In genomic region chr4:84857296-84857695, GRCh38 we compare ENCODE assay signal across 24 cellular contexts.
A peak's percentile ranks its signal among the peaks of the same experiment; 100 is the strongest.
DNase-seq lines count a peak whose midpoint lies in the region; FAIRE-seq and TF ChIP-seq lines count a peak whose summit lies in the region.
"Had no signal": no experiment of that assay in that cellular context is flagged by ENCODE, and none has a peak within 500 bp of the region (broad histone marks: within the 10 kb centered on the region; RNA-seq: fewer than 3 reads in every experiment).

No MANE protein-coding gene starts in this region.

- H3K9ac ChIP-seq in endothelial cell of umbilical vein (replicated peaks; ENCODE audit: extremely low read depth, insufficient read depth, low read length) (no peak overlapping the region), neural progenitor cell (no peak overlapping the region), neuronal stem cell (ENCODE audit: low read depth, low read length, poor library complexity) (no peak overlapping the region)
- H3K9ac ChIP-seq: BLaER1 treated with 17β-estradiol and CSF1 and Interleukin-3, amounts not matched to agents 10 nM and 100 nM had no signal

- H3K4ac ChIP-seq in neuronal stem cell (ENCODE audit: low read length) = no peak overlapping the region

- no peak overlapping the region for H3K18ac ChIP-seq in neuronal stem cell (ENCODE audit: low read length)

- peaks cover 3 to 7% of the 10 kb centered on the region in 2 experiments for H3K36me3 ChIP-seq in endothelial cell of umbilical vein (ENCODE audit: control insufficient read depth in 2 of 2, extremely low read depth in 1 of 2, insufficient read depth in 2 of 2, low read length in 2 of 2)
- H3K36me3 ChIP-seq in neural progenitor cell = no peaks in the 10 kb centered on the region
- peaks cover 3 to 47% of the 10 kb centered on the region in 2 donors for H3K36me3 ChIP-seq in neuronal stem cell (replicated peaks in 1 of 2; ENCODE audit: control insufficient read depth in 2 of 2, insufficient read depth in 2 of 2, low read length in 2 of 2)

- no peaks in the 10 kb centered on the region for H3K79me1 ChIP-seq in neuronal stem cell (ENCODE audit: low read depth, low read length)

- no peak overlapping the region for H2BK15ac ChIP-seq in neuronal stem cell (ENCODE audit: low read length)

- BruUV-seq in endothelial cell of umbilical vein (replicated peaks; lab: Mats Ljungman, UMichigan) = no TSS peak

- no peak overlapping the region for H3K14ac ChIP-seq in neuronal stem cell (ENCODE audit: low read length)

- H3K36me3 Mint-ChIP-seq in neural progenitor cell = peaks cover 17% of the 10 kb centered on the region
- H3K36me3 Mint-ChIP-seq: CD8-positive, alpha-beta memory T cell had no signal

- H3K27ac ChIP-seq in endothelial cell of umbilical vein (ENCODE audit: insufficient read depth, low read depth, low read length) (peak overlapping the region; percentile 40), neural progenitor cell (peak overlapping the region; percentile 13), neuronal stem cell (replicated peaks; ENCODE audit: low read length) (no peak overlapping the region)
- H3K27ac ChIP-seq: A549; BLaER1 treated with 17β-estradiol and CSF1 and Interleukin-3, amounts not matched to agents 10 nM and 100 nM had no signal

- no peak overlapping the region for H2BK120ac ChIP-seq in neuronal stem cell (ENCODE audit: low read depth, low read length)

- dilution Hi-C loops in endothelial cell of umbilical vein (cut with MboI; ENCODE audit: extremely low pct_ligation_motif_present, low sequenced_read_pairs) = no loop called here

- no CpG with 5 or more reads among the region's 1 CpG for WGBS in neuronal stem cell (ENCODE audit: extremely low coverage in 2 of 2, insufficient read length in 2 of 2, insufficient replicate concordance in 1 of 2), 2 donors

- TF ChIP-seq CTCF in endothelial cell of umbilical vein (IDR thresholded peaks at IDR 0.05; ENCODE audit: extremely low read depth in 1 of 2, insufficient read depth in 1 of 2, low read depth in 1 of 2, low read length in 2 of 2) (no peak), neural progenitor cell (IDR thresholded peaks at IDR 0.05) (no peak)

- no peak overlapping the region for H4K91ac ChIP-seq in neuronal stem cell (ENCODE audit: low read depth, low read length, poor library complexity)

- H3K4me3 Mint-ChIP-seq in neural progenitor cell = no peak overlapping the region
- H3K4me3 Mint-ChIP-seq: CD14-positive monocyte; CD4-positive, alpha-beta T cell; CD8-positive, alpha-beta memory T cell; GM23338; H9 had no signal

- H3K27me3 Mint-ChIP-seq in neural progenitor cell (ENCODE audit: insufficient read depth, low read depth) = peaks cover 2% of the 10 kb centered on the region
- H3K27me3 Mint-ChIP-seq: CD4-positive, alpha-beta T cell; CD8-positive, alpha-beta memory T cell had no signal

- H3K27ac Mint-ChIP-seq in neural progenitor cell = no peak overlapping the region
- H3K27ac Mint-ChIP-seq: CD4-positive, alpha-beta T cell; CD8-positive, alpha-beta memory T cell had no signal

- H2BK12ac ChIP-seq in neuronal stem cell (ENCODE audit: low read length) = no peak overlapping the region

- H2AFZ ChIP-seq in endothelial cell of umbilical vein (ENCODE audit: low read depth, low read length) = no peak overlapping the region
- H2AFZ ChIP-seq in neural progenitor cell (replicated peaks) = no peak overlapping the region
- no peak overlapping the region for H2AFZ ChIP-seq in neuronal stem cell (ENCODE audit: low read length)
- H2AFZ ChIP-seq: GM23338 had no signal

- H3K9me1 ChIP-seq in endothelial cell of umbilical vein (replicated peaks; ENCODE audit: control insufficient read depth, extremely low read depth, insufficient read depth, low read length) = no peaks in the 10 kb centered on the region

- DNase-seq in dermis blood vessel endothelial cell = peak; percentile 57
- DNase-seq in endothelial cell of umbilical vein (ENCODE audit: low read depth, low spot score) = peak; percentile 70
- DNase-seq in neural progenitor cell (ENCODE audit: low spot score) = no peak
- no peak for DNase-seq in NCI-H774 (lab: John Stamatoyannopoulos, UW)
- DNase-seq in neuronal stem cell (ENCODE audit: low spot score) = no peak
- no peak for DNase-seq in NCI-H1105 (lab: John Stamatoyannopoulos, UW)
- DNase-seq: 8988T; ACHN; AML-193; BE2C; CD4-positive, alpha-beta T cell; CD8-positive, alpha-beta memory T cell; DMS 273 treated with DMSO at 0.1 percent for 48 hours; DMS79; EL; GDM1; H9 had no signal

- TF ChIP-seq POLR2A in endothelial cell of umbilical vein (IDR thresholded peaks at IDR 0.05; ENCODE audit: low read depth, low read length) = no peak

- peak overlapping the region; percentile 55 for H3K4me2 ChIP-seq in endothelial cell of umbilical vein (ENCODE audit: insufficient read depth, low read length)
- H3K4me2 ChIP-seq in neural progenitor cell = no peak overlapping the region
- H3K4me2 ChIP-seq in neuronal stem cell (ENCODE audit: insufficient read depth, low read length, poor library complexity, severe bottlenecking) = no peak overlapping the region
- H3K4me2 ChIP-seq: A549; BLaER1 treated with 17β-estradiol and CSF1 and Interleukin-3, amounts not matched to agents 10 nM and 100 nM; GM23338 had no signal

- H3K4me3 ChIP-seq in endothelial cell of umbilical vein (replicated peaks in 1 of 3; ENCODE audit: insufficient read depth in 1 of 3, low read depth in 1 of 3, low read length in 3 of 3) (no peak overlapping the region), neural progenitor cell (no peak overlapping the region), neuronal stem cell (ENCODE audit: low read length in 2 of 2) (no peak overlapping the region)
- H3K4me3 ChIP-seq: A549; BLaER1 treated with 17β-estradiol and CSF1 and Interleukin-3, amounts not matched to agents 10 nM and 100 nM; GM12878; GM23338 had no signal

- H4K8ac ChIP-seq in neuronal stem cell (ENCODE audit: low read depth, low read length) = no peak overlapping the region

- no peaks in the 10 kb centered on the region for H3K9me3 Mint-ChIP-seq in neural progenitor cell
- H3K9me3 Mint-ChIP-seq: CD4-positive, alpha-beta T cell; GM23338; H9 had no signal

- intact Hi-C loops in endothelial cell of umbilical vein (cut with micrococcal nuclease) = loop anchor here (2.0 kb wide), 1 partner anchor 14 kb away; no protein-coding TSS in a partner anchor

- peaks cover 21% of the 10 kb centered on the region for H3K4me1 Mint-ChIP-seq in neural progenitor cell
- H3K4me1 Mint-ChIP-seq: CD14-positive monocyte; CD8-positive, alpha-beta memory T cell had no signal

- no peak overlapping the region for H2AK5ac ChIP-seq in neuronal stem cell (ENCODE audit: low read depth, low read length)

- CTCF ChIA-PET in endothelial cell of umbilical vein (lab: Charles Lee) = interaction anchor here (0.6 to 1.0 kb wide), 3 partner anchors 18 to 27 kb away, joined by 3 read pairs; no protein-coding TSS in a partner anchor

- H2BK5ac ChIP-seq in neuronal stem cell (ENCODE audit: low read length) = no peak overlapping the region

- no peaks in the 10 kb centered on the region for H3F3A ChIP-seq in neural progenitor cell (ENCODE audit: low read depth)

- peaks cover 22% of the 10 kb centered on the region for H3K4me1 ChIP-seq in endothelial cell of umbilical vein (ENCODE audit: control insufficient read depth, extremely low read depth, insufficient read depth, low read length)
- peaks cover 21% of the 10 kb centered on the region for H3K4me1 ChIP-seq in neural progenitor cell
- H3K4me1 ChIP-seq in neuronal stem cell (ENCODE audit: control insufficient read depth in 2 of 2, insufficient read depth in 1 of 2, low read depth in 1 of 2, low read length in 2 of 2) = peaks cover 3 to 9% of the 10 kb centered on the region in 2 donors
- H3K4me1 ChIP-seq: A549; BLaER1 treated with 17β-estradiol and CSF1 and Interleukin-3, amounts not matched to agents 10 nM and 100 nM had no signal

- H3K79me2 ChIP-seq in endothelial cell of umbilical vein (ENCODE audit: control insufficient read depth, insufficient read depth, low read length) (peaks cover 87% of the 10 kb centered on the region), neural progenitor cell (ENCODE audit: low read depth) (peaks cover 32% of the 10 kb centered on the region)

- H4K20me1 ChIP-seq in endothelial cell of umbilical vein (replicated peaks; ENCODE audit: control insufficient read depth, extremely low read depth, insufficient read depth, low read length) (no peaks in the 10 kb centered on the region), neural progenitor cell (ENCODE audit: low read depth) (peaks cover 20% of the 10 kb centered on the region)

- POLR2A ChIA-PET in endothelial cell of umbilical vein (lab: Charles Lee) = no interaction called here

- H3K9me3 ChIP-seq in endothelial cell of umbilical vein (replicated peaks; ENCODE audit: control insufficient read depth, insufficient read depth, low read length) = no peaks in the 10 kb centered on the region
- H3K9me3 ChIP-seq in neural progenitor cell (ENCODE audit: low read depth) = no peaks in the 10 kb centered on the region
- no peaks in the 10 kb centered on the region for H3K9me3 ChIP-seq in neuronal stem cell (replicated peaks in 1 of 2; ENCODE audit: control insufficient read depth in 2 of 2, insufficient read depth in 1 of 2, low read depth in 1 of 2, low read length in 2 of 2)
- H3K9me3 ChIP-seq: A549; BE2C; BLaER1 treated with 17β-estradiol and CSF1 and Interleukin-3, amounts not matched to agents 10 nM and 100 nM had no signal

- peak; percentile 40 for FAIRE-seq in endothelial cell of umbilical vein (lab: Jason Lieb, UNC)
- FAIRE-seq: A549, D721Med, GM12878, GM18507 had no signal

- H3K27me3 ChIP-seq in endothelial cell of umbilical vein (ENCODE audit: control insufficient read depth in 2 of 2, insufficient read depth in 2 of 2, low read length in 2 of 2) (no peaks in the 10 kb centered on the region), neural progenitor cell (no peaks in the 10 kb centered on the region), neuronal stem cell (ENCODE audit: control insufficient read depth in 3 of 3, insufficient read depth in 3 of 3, low read depth in 1 of 3, low read length in 3 of 3) (no peaks in the 10 kb centered on the region)
- H3K27me3 ChIP-seq: BE2C; BLaER1 treated with 17β-estradiol and CSF1 and Interleukin-3, amounts not matched to agents 10 nM and 100 nM had no signal

- no peak overlapping the region for H3K23ac ChIP-seq in neuronal stem cell (ENCODE audit: low read depth, low read length, poor library complexity)

TF ChIP-seq in endothelial cell of umbilical vein, 7 proteins besides CTCF, POLR2A, EP300 and RAD21:
- no peak for TF ChIP-seq JUN (IDR thresholded peaks at IDR 0.05; ENCODE audit: borderline replicate concordance, insufficient read depth, insufficient read length, low read depth)

Comparison
In these comparisons a context has a peak if more than half of its experiments do, and no peak if none do; other contexts are left out.
1. DNase-seq: peak in dermis blood vessel endothelial cell (single experiment) and endothelial cell of umbilical vein (single experiment); none in neural progenitor cell (single experiment), NCI-H774 (single experiment), neuronal stem cell (single experiment) and NCI-H1105 (single experiment).